Comparison of ENCODE assay signal across 16 cellular contexts in the genomic region with DNA sequence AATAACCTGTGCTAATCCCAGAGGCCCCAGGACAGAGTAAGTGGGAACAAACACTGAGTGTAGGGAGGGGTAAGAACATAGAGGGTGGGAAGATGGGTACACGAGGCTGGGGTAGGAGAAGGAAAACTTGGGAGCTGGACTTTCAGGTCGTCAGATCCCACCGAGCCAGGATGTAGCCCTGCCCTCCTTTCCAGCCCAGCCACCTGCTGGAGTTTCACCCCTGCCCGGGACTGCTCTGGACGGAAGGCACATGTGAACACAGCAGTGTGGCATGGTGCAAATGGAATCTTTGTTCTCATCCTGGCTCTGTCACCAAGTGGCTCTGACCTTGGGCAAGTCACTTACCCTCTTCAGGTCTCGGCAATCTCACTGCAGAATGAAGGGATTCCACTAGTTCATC. TPM values are rescaled to one million over a fixed set of nuclear protein-coding genes. Genes with fewer than 3 reads are reported as not detected.
DNase-seq lines count a peak whose midpoint lies in the region; ATAC-seq and TF ChIP-seq lines count a peak whose summit lies in the region.
"Had no signal": no experiment of that assay in that cellular context is flagged by ENCODE, and none has a peak within 500 bp of the region (broad histone marks: within the 10 kb centered on the region; RNA-seq: fewer than 3 reads in every experiment).

No MANE protein-coding gene starts in this region.

- H3K9me3 ChIP-seq in adrenal gland (replicated peaks in 1 of 3) (no peaks in the 10 kb centered on the region), mesodermal cell (ENCODE audit: control insufficient read depth, low read length) (no peaks in the 10 kb centered on the region), tibial nerve (no peaks in the 10 kb centered on the region)

- H3K4me3 Mint-ChIP-seq in glutamatergic neuron (ENCODE audit: unreplicated experiment): no peak overlapping the region
- H3K4me3 Mint-ChIP-seq: activated T-cell treated with anti-CD3 and anti-CD28 coated beads, Interleukin-2, amount 50 U/mL, for 4 hours had no signal

- no peak overlapping the region for H3K4me3 ChIP-seq in adrenal gland
- H3K4me3 ChIP-seq in mesodermal cell (ENCODE audit: extremely low read depth, insufficient read depth, low read length, poor library complexity, severe bottlenecking): no peak overlapping the region
- no peak overlapping the region for H3K4me3 ChIP-seq in tibial nerve

- TF ChIP-seq EP300 in tibial nerve (IDR thresholded peaks at IDR 0.05): no peak

- peak in 1 of 7 donors; percentile 41 for DNase-seq in adrenal gland
- DNase-seq in glutamatergic neuron: no peak
- no peak for DNase-seq in tibial nerve (ENCODE audit: low spot score in 2 of 2)
- DNase-seq in H4 (ENCODE audit: low spot score): no peak
- DNase-seq in DMS 273 treated with DMSO at 0.1 percent for 48 hours (lab: John Stamatoyannopoulos, UW): no peak
- DNase-seq: activated T-cell treated with anti-CD3 and anti-CD28 coated beads, Interleukin-2, amount 50 U/mL, for 4 hours; GF-D8; GOT3; NCI-H1048; occipital lobe; small intestine had no signal

- H3K4me1 ChIP-seq in adrenal gland (replicated peaks in 1 of 2) (peaks cover 15 to 25% of the 10 kb centered on the region in 2 donors), mesodermal cell (ENCODE audit: control insufficient read depth, insufficient read depth, low read length, poor library complexity, severe bottlenecking) (peaks cover 11% of the 10 kb centered on the region), tibial nerve (peaks cover 0 to 47% (median 19%) of the 10 kb centered on the region in 4 donors)

- H3K9me3 Mint-ChIP-seq in glutamatergic neuron (ENCODE audit: unreplicated experiment): peaks cover 24% of the 10 kb centered on the region
- H3K9me3 Mint-ChIP-seq: activated naive CD4-positive, alpha-beta T cell treated with anti-CD3 and anti-CD28 coated beads, Interleukin-2, amount 50 U/mL, for 72 hours; activated T-cell treated with anti-CD3 and anti-CD28 coated beads, Interleukin-2, amount 50 U/mL, for 4 hours had no signal

- peaks cover 61% of the 10 kb centered on the region for H3K4me1 Mint-ChIP-seq in glutamatergic neuron (ENCODE audit: low read depth, unreplicated experiment)

- H3K27me3 Mint-ChIP-seq in glutamatergic neuron (ENCODE audit: unreplicated experiment): peaks cover 7% of the 10 kb centered on the region

- TF ChIP-seq POLR2A in adrenal gland (IDR thresholded peaks at IDR 0.05) (no peak), tibial nerve (IDR thresholded peaks at IDR 0.05) (no peak)

- H3K27ac Mint-ChIP-seq in glutamatergic neuron (ENCODE audit: unreplicated experiment): peak overlapping the region; percentile 97

- H3K27me3 ChIP-seq in adrenal gland (no peaks in the 10 kb centered on the region), tibial nerve (no peaks in the 10 kb centered on the region)

- TF ChIP-seq CTCF in adrenal gland (IDR thresholded peaks at IDR 0.05): no peak
- no peak for TF ChIP-seq CTCF in glutamatergic neuron (IDR thresholded peaks at IDR 0.05; ENCODE audit: partially characterized antibody, unreplicated experiment)
- no peak for TF ChIP-seq CTCF in tibial nerve (IDR thresholded peaks at IDR 0.05)

- H3K27ac ChIP-seq in adrenal gland (peak overlapping the region in 3 of 5 donors; percentile 68 to 72 (median 72)), mesodermal cell (ENCODE audit: low read depth, low read length, severe bottlenecking) (peak overlapping the region; percentile 39), tibial nerve (peak overlapping the region in 3 of 4 donors; percentile 44 to 79 (median 75))
- H3K27ac ChIP-seq: KMS-11 had no signal

- intact Hi-C loops in adrenal gland (cut with DNase I): no loop called here

- WGBS in adrenal gland, 4 donors: 25 to 57% (median 37%) methylated on average over 6 of the region's 6 CpGs
- WGBS in mesodermal cell (ENCODE audit: insufficient coverage in 2 of 2), 2 experiments: 91 to 96% methylated on average over 6 of the region's 6 CpGs
- 36 to 53% methylated on average over 6 of the region's 6 CpGs for WGBS in tibial nerve, 2 donors

- no peaks in the 10 kb centered on the region for H3K36me3 Mint-ChIP-seq in glutamatergic neuron (ENCODE audit: unreplicated experiment)
- H3K36me3 Mint-ChIP-seq: activated naive CD4-positive, alpha-beta T cell treated with anti-CD3 and anti-CD28 coated beads, Interleukin-2, amount 50 U/mL, for 72 hours had no signal

- H3K36me3 ChIP-seq in adrenal gland (replicated peaks in 1 of 2) (no peaks in the 10 kb centered on the region), mesodermal cell (ENCODE audit: control insufficient read depth, insufficient read depth, low read length) (peaks cover 86% of the 10 kb centered on the region), tibial nerve (peaks cover 0 to 13% (median 0%) of the 10 kb centered on the region in 3 donors)

- no peak for ATAC-seq in GM21367 (IDR thresholded peaks at IDR 0.05; ENCODE audit: unreplicated experiment)
- ATAC-seq: activated naive CD4-positive, alpha-beta T cell treated with anti-CD3 and anti-CD28 coated beads, Interleukin-2, amount 50 U/mL, for 72 hours; activated T-cell treated with anti-CD3 and anti-CD28 coated beads, Interleukin-2, amount 50 U/mL, for 4 hours; esophagus mucosa had no signal

RNA-seq across cellular contexts. Expression of a gene that starts 52.8 kb away (rescaled TPM):
- total RNA-seq in adrenal gland: 10 to 100 TPM; 28.1 to 99.6 (median 42.4) TPM
- polyA plus RNA-seq in adrenal gland: 10 to 100 TPM; 10.2 to 44.2 (median 21.3) TPM
- 12.3 TPM for total RNA-seq in glutamatergic neuron (ENCODE audit: unreplicated experiment)
- 209 TPM for polyA plus RNA-seq in mesodermal cell (2013, experiment 1 of 2)
- 222 TPM for polyA plus RNA-seq in mesodermal cell (2013, experiment 2 of 2)
- 10 to 100 TPM; 12.1 to 40.8 (median 34.3) TPM for total RNA-seq in tibial nerve
- total RNA-seq in H4 (2014; rRNA removed; shearing (Covaris generic)): 3.5 and 4.0 TPM in 2 replicates
